Comparison of ENCODE assay signal across 1 cellular context in the genomic region with DNA sequence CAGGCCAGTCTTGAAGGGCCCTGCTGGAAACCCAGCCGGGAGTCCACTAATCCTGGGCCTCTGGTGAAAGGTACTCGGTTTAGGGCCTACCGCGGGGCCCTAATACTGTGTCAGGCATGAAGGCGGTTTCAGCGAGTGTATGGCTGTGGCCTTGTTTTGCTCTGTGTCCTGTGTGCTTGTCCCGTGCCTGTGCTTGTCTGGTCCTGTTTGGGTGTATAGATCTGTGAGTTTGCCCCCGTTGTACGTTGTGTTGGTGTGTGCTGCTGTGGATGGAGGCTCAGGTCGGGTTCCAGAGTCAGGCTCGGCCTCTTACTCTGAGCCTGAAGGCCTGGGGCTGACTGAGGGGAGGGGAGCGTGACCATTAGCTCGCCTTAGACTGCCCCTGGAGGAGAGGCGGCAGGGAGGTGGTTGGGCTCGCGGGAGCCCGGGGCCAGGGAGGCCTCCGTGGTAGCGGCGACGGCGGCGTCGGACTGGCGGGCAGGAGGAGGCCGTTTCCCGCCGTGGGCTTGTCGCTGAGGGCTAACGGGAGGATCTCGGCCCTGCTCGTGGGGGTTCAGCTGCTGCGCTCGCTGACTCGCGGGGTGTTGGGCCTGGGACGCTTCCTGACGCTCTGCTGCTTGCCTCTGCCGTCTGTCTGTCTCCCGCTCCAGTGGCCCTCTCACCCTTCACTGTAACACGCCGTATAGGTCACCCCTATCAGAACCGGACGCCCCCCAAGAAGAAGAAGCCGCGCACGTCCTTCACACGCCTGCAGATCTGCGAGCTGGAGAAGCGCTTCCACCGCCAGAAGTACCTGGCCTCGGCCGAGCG.
TF ChIP-seq lines count a peak whose summit lies in the region.

No MANE protein-coding gene starts in this region.

TF ChIP-seq in HepG2, 621 proteins besides CTCF, POLR2A, EP300 and RAD21:
- TF ChIP-seq, protein P1, sequence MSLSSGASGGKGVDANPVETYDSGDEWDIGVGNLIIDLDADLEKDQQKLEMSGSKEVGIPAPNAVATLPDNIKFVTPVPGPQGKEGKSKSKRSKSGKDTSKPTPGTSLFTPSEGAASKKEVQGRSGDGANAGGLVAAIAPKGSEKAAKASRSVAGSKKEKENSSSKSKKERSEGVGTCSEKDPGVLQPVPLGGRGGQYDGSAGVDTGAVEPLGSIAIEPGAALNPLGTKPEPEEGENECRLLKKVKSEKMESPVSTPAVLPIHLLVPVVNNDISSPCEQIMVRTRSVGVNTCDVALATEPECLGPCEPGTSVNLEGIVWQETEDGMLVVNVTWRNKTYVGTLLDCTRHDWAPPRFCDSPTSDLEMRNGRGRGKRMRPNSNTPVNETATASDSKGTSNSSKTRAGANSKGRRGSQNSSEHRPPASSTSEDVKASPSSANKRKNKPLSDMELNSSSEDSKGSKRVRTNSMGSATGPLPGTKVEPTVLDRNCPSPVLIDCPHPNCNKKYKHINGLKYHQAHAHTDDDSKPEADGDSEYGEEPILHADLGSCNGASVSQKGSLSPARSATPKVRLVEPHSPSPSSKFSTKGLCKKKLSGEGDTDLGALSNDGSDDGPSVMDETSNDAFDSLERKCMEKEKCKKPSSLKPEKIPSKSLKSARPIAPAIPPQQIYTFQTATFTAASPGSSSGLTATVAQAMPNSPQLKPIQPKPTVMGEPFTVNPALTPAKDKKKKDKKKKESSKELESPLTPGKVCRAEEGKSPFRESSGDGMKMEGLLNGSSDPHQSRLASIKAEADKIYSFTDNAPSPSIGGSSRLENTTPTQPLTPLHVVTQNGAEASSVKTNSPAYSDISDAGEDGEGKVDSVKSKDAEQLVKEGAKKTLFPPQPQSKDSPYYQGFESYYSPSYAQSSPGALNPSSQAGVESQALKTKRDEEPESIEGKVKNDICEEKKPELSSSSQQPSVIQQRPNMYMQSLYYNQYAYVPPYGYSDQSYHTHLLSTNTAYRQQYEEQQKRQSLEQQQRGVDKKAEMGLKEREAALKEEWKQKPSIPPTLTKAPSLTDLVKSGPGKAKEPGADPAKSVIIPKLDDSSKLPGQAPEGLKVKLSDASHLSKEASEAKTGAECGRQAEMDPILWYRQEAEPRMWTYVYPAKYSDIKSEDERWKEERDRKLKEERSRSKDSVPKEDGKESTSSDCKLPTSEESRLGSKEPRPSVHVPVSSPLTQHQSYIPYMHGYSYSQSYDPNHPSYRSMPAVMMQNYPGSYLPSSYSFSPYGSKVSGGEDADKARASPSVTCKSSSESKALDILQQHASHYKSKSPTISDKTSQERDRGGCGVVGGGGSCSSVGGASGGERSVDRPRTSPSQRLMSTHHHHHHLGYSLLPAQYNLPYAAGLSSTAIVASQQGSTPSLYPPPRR (CRISPR knock-in tag; IDR thresholded peaks at IDR 0.05; ENCODE audit: borderline replicate concordance), result no peak
- TF ChIP-seq, protein P2, sequence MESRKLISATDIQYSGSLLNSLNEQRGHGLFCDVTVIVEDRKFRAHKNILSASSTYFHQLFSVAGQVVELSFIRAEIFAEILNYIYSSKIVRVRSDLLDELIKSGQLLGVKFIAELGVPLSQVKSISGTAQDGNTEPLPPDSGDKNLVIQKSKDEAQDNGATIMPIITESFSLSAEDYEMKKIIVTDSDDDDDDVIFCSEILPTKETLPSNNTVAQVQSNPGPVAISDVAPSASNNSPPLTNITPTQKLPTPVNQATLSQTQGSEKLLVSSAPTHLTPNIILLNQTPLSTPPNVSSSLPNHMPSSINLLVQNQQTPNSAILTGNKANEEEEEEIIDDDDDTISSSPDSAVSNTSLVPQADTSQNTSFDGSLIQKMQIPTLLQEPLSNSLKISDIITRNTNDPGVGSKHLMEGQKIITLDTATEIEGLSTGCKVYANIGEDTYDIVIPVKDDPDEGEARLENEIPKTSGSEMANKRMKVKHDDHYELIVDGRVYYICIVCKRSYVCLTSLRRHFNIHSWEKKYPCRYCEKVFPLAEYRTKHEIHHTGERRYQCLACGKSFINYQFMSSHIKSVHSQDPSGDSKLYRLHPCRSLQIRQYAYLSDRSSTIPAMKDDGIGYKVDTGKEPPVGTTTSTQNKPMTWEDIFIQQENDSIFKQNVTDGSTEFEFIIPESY (CRISPR knock-in tag; IDR thresholded peaks at IDR 0.05), result peak; percentile 87
- TF ChIP-seq AGO2 (optimal IDR thresholded peaks at IDR 0.05; ENCODE audit: low read depth, low read length), result peak; percentile 13
- TF ChIP-seq REPIN1 (CRISPR knock-in tag; IDR thresholded peaks at IDR 0.05; ENCODE audit: borderline replicate concordance, low read depth), result no peak
TF ChIP-seq in HepG2: peak in this region for 2.
